ENCODE assay signal across 1 cellular context in genomic region chr20:54207743-54208491, GRCh38.
TF ChIP-seq lines count a peak whose summit lies in the region.

TSS of gene PFDN4 (plus strand) at chr20:54208087. CDS start at chr20:54208101, 14 bp downstream.

TF ChIP-seq in K562, 482 proteins besides CTCF, POLR2A, EP300 and RAD21 (continued from another document and continues in another):
- TF ChIP-seq JUNB (CRISPR knock-in tag; conservative IDR thresholded peaks at IDR 0.05) (no peak), PATZ1 (CRISPR knock-in tag; IDR thresholded peaks at IDR 0.05; ENCODE audit: borderline replicate concordance) (no peak), ZFP36 (IDR thresholded peaks at IDR 0.05; ENCODE audit: low read depth, low read length, partially characterized antibody) (no peak), E2F4 (CRISPR knock-in tag; IDR thresholded peaks at IDR 0.05; ENCODE audit: low read depth) (no peak), CUX1 (CRISPR knock-in tag; IDR thresholded peaks at IDR 0.05) (no peak), NFRKB (IDR thresholded peaks at IDR 0.05; ENCODE audit: low read depth) (peak; percentile 90), ETS1 (conservative IDR thresholded peaks at IDR 0.05; ENCODE audit: control insufficient read depth, low read depth, low read length) (no peak; the same call in 1 of the 2 replicates), SRSF3 (IDR thresholded peaks at IDR 0.05; ENCODE audit: insufficient read depth, low read length) (no peak), HOMEZ (CRISPR knock-in tag; IDR thresholded peaks at IDR 0.05) (no peak), ZFX (CRISPR knock-in tag; IDR thresholded peaks at IDR 0.05) (peak; percentile 84), PHB (CRISPR knock-in tag; IDR thresholded peaks at IDR 0.05) (no peak), PHF8 (IDR thresholded peaks at IDR 0.05; ENCODE audit: borderline replicate concordance, low read length) (peak; percentile 74; the same call in 1 of the 2 replicates), ARID4B (CRISPR knock-in tag; IDR thresholded peaks at IDR 0.05) (peak; percentile 76), GABPB2 (CRISPR knock-in tag; conservative IDR thresholded peaks at IDR 0.05) (no peak), LARP7 (IDR thresholded peaks at IDR 0.05) (no peak), CREB3L1 (IDR thresholded peaks at IDR 0.05; ENCODE audit: borderline replicate concordance, low read depth) (no peak), E2F5 (CRISPR knock-in tag; IDR thresholded peaks at IDR 0.05) (no peak), CHD2 (IDR thresholded peaks at IDR 0.05; ENCODE audit: low read depth, low read length) (no peak), ZNF695 (CRISPR knock-in tag; IDR thresholded peaks at IDR 0.05) (no peak), MTA1 (IDR thresholded peaks at IDR 0.05; ENCODE audit: borderline replicate concordance) (no peak; the same call in 1 of the 2 replicates), RBM39 (optimal IDR thresholded peaks at IDR 0.05; ENCODE audit: low read depth, low read length) (no peak), RFX1 (IDR thresholded peaks at IDR 0.05) (no peak), THRB (CRISPR knock-in tag; conservative IDR thresholded peaks at IDR 0.05) (no peak), MCM3 (IDR thresholded peaks at IDR 0.05) (no peak; the same call in 1 of the 2 replicates), FOXK2 (conservative IDR thresholded peaks at IDR 0.05 in 1 of 2, IDR thresholded peaks at IDR 0.05 in 1 of 2; ENCODE audit: low read depth in 2 of 2) (peak; percentile 99 to 100), GABPA (tag; conservative IDR thresholded peaks at IDR 0.05; ENCODE audit: low read depth) (no peak; the same call in 1 of the 2 replicates), ATF2 (CRISPR knock-in tag; IDR thresholded peaks at IDR 0.05) (no peak), HMGXB4 (CRISPR knock-in tag; IDR thresholded peaks at IDR 0.05) (0 out of 2 replicates have a peak, but pooled peaks have one; percentile 27), SAP30 (IDR thresholded peaks at IDR 0.05; ENCODE audit: borderline replicate concordance, insufficient read depth, low read depth, low read length, poor library complexity, severe bottlenecking) (no peak), ZNF57 (CRISPR knock-in tag; IDR thresholded peaks at IDR 0.05) (no peak), ZNF583 (CRISPR knock-in tag; IDR thresholded peaks at IDR 0.05) (no peak), TGIF2 (CRISPR knock-in tag; IDR thresholded peaks at IDR 0.05) (peak; percentile 55; the same call in 1 of the 2 replicates), MTA3 (IDR thresholded peaks at IDR 0.05; ENCODE audit: borderline replicate concordance) (peak; percentile 80; the same call in 1 of the 2 replicates), ZNF121 (CRISPR knock-in tag; conservative IDR thresholded peaks at IDR 0.05) (no peak)
